8 cellular contexts compared by ENCODE assay signal in the genomic region with DNA sequence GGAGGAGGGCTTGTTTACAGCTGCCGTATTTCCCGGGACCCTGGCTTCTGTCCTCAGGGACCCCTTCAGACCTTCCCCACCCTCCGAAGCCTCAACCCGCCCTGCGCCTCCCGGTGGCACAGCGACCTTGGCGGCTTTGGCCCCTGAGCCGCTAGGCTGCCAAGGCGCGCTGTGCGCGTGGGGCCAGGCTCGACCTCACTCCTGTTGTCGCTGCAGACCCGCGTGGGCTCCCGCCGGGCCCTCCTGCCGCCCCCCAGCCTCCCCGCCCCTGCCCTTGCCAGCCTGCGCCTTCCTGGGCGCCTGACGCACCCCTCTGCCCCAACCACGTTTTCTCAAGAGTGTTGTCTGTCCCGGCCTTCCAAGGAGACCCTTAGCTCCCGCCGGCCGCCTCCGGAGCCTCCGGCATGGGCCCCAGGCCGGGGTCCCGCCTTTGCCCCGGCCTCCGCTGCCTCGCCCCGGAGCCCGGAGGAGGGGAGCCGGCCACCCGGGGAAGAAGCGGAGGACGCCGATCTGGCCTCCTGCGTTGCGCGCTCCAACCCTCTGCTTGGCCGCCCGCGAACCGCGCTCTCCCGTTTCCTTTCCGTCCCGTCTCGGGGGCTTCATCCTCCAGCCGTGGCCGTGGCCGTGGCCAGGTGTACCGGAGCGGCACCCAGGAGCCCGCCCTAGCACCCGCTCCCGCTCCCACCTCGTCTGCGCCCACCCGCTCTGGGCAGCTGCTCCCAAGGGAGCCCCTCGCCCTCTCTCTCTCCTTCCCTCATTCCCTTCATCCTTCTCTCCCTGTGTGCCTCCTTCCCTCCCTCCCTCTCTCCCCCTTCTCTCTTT. TPM values are rescaled to one million over a fixed set of nuclear protein-coding genes. Genes with fewer than 3 reads are reported as not detected.
DNase-seq lines count a peak whose midpoint lies in the region; ATAC-seq, FAIRE-seq and TF ChIP-seq lines count a peak whose summit lies in the region.

No MANE protein-coding gene starts in this region.

- H2BK12ac ChIP-seq in H1 (ENCODE audit: low read depth, low read length) = peak overlapping the region; percentile 68; the same call in 1 of the 2 replicates

- H3K9me3 ChIP-seq in H1 (ENCODE audit: insufficient read depth in 2 of 2, low read depth in 1 of 2, low read length in 1 of 2) (no peaks in the 10 kb centered on the region), upper lobe of left lung (no peaks in the 10 kb centered on the region)
- H3K9me3 ChIP-seq in naive thymus-derived CD4-positive, alpha-beta T cell (ENCODE audit: control insufficient read depth in 2 of 3, low read length in 3 of 3) = no peaks in the 10 kb centered on the region

- H3K23me2 ChIP-seq in H1 (ENCODE audit: low read depth, low read length) = peaks cover 15% of the 10 kb centered on the region; the same call in 1 of the 2 replicates

- no peak overlapping the region for H2AK5ac ChIP-seq in H1 (ENCODE audit: low read depth, low read length)

- FAIRE-seq in GM12891 (lab: Jason Lieb, UNC) (peak; percentile 66), H1 (lab: Jason Lieb, UNC) (no peak)

- H3K27ac ChIP-seq in H1 (ENCODE audit: low read depth, low read length) (no peak overlapping the region), upper lobe of left lung (peak overlapping the region in 2 of 4 donors; percentile 31 to 37)
- H3K27ac ChIP-seq in naive thymus-derived CD4-positive, alpha-beta T cell (ENCODE audit: low read depth, low read length) = peak overlapping the region; percentile 64

- peak overlapping the region; percentile 48; the same call in 1 of the 2 replicates for H3K18ac ChIP-seq in H1 (ENCODE audit: extremely low read depth, low read length)

- H3K27me3 ChIP-seq in H1 (replicated peaks in 1 of 4; ENCODE audit: control insufficient read depth in 3 of 4, extremely low read depth in 1 of 4, insufficient read depth in 3 of 4, low read length in 3 of 4) (peaks cover 4 to 32% (median 29%) of the 10 kb centered on the region in 4 experiments), upper lobe of left lung (peaks cover 0 to 4% (median 0%) of the 10 kb centered on the region in 4 donors)
- no peaks in the 10 kb centered on the region for H3K27me3 ChIP-seq in naive thymus-derived CD4-positive, alpha-beta T cell (ENCODE audit: control insufficient read depth in 2 of 2, insufficient read depth in 2 of 2, low read length in 2 of 2)

- peak overlapping the region in 2 of 9 donors; percentile 5 to 42 for H3K27ac Mint-ChIP-seq in naive thymus-derived CD4-positive, alpha-beta T cell

- peaks cover 1 to 14% (median 10%) of the 10 kb centered on the region in 5 donors for H3K36me3 Mint-ChIP-seq in naive thymus-derived CD4-positive, alpha-beta T cell

- no peak overlapping the region for H2BK15ac ChIP-seq in H1 (ENCODE audit: low read length)

- no peaks in the 10 kb centered on the region for H3K79me2 ChIP-seq in H1 (ENCODE audit: control insufficient read depth in 1 of 2, insufficient read depth in 2 of 2, low read length in 2 of 2)

- peaks cover 14 to 34% (median 24%) of the 10 kb centered on the region in 7 donors for H3K4me1 Mint-ChIP-seq in naive thymus-derived CD4-positive, alpha-beta T cell

- no peak for TF ChIP-seq POLR2A in GM12891 (IDR thresholded peaks at IDR 0.05; ENCODE audit: low read depth, low read length)
- TF ChIP-seq POLR2A in H1 (IDR thresholded peaks at IDR 0.05; ENCODE audit: control extremely low read depth in 1 of 2, low read depth in 2 of 2, low read length in 2 of 2) = no peak
- no peak for TF ChIP-seq POLR2A in upper lobe of left lung (IDR thresholded peaks at IDR 0.05)

- H3K4me3 Mint-ChIP-seq in naive thymus-derived CD4-positive, alpha-beta T cell = peak overlapping the region; percentile 56 to 83 (median 73)

- TF ChIP-seq CTCF in H1 (IDR thresholded peaks at IDR 0.05; ENCODE audit: control extremely low read depth in 1 of 3, insufficient read depth in 1 of 3, low read depth in 1 of 3, low read length in 3 of 3) (no peak), upper lobe of left lung (IDR thresholded peaks at IDR 0.05) (no peak)

- peak; percentile 46 for DNase-seq in GM12891 (ENCODE audit: insufficient read length, low spot score)
- DNase-seq in activated CD4-positive, CD25-positive, alpha-beta regulatory T cell treated with anti-CD3 and anti-CD28 coated beads, Interleukin-2, amount 50 U/mL, for 72 hours = peak; percentile 46
- peak in 1 of 2 experiments; percentile 58 for DNase-seq in H1 (ENCODE audit: low read depth in 1 of 2, low spot score in 2 of 2)
- DNase-seq in naive thymus-derived CD4-positive, alpha-beta T cell = peak in 6 of 9 donors; percentile 19 to 43 (median 38)
- peak in 1 of 2 donors; percentile 87 for DNase-seq in upper lobe of left lung
- DNase-seq in NCI-H1694 treated with DMSO at 0.1 percent for 48 hours (lab: John Stamatoyannopoulos, UW) = no peak

- H3K27me3 Mint-ChIP-seq in naive thymus-derived CD4-positive, alpha-beta T cell = peaks cover 0 to 25% (median 5%) of the 10 kb centered on the region in 5 donors

- H3K23ac ChIP-seq in H1 (ENCODE audit: insufficient read length) = no peak overlapping the region

- no peak for TF ChIP-seq RAD21 in H1 (IDR thresholded peaks at IDR 0.05 in 1 of 2, conservative IDR thresholded peaks at IDR 0.05 in 1 of 2; ENCODE audit: low read depth in 2 of 2, low read length in 2 of 2)

- peak; percentile 67 for ATAC-seq in naive thymus-derived CD4-positive, alpha-beta T cell
- ATAC-seq in upper lobe of left lung (ENCODE audit: low FRiP score in 2 of 2) = peak; percentile 42 to 75
- ATAC-seq in HG02938 (IDR thresholded peaks at IDR 0.05; ENCODE audit: unreplicated experiment) = no peak
- ATAC-seq in GM21447 (IDR thresholded peaks at IDR 0.05; ENCODE audit: unreplicated experiment) = no peak

- H2AFZ ChIP-seq in H1 (ENCODE audit: low read length) = peak overlapping the region; percentile 9; the same call in 1 of the 2 replicates

- peaks cover 3 to 7% (median 6%) of the 10 kb centered on the region in 4 experiments; a peak in 6 of 7 replicates for H3K4me1 ChIP-seq in H1 (replicated peaks in 1 of 4; ENCODE audit: control insufficient read depth in 3 of 4, insufficient read depth in 4 of 4, low read length in 3 of 4)
- peaks cover 0 to 9% of the 10 kb centered on the region in 2 donors for H3K4me1 ChIP-seq in naive thymus-derived CD4-positive, alpha-beta T cell (ENCODE audit: control insufficient read depth in 2 of 2, insufficient read depth in 2 of 2, low read length in 2 of 2)
- peaks cover 14 to 26% (median 20%) of the 10 kb centered on the region in 4 donors for H3K4me1 ChIP-seq in upper lobe of left lung

- H3K4me2 ChIP-seq in H1 (ENCODE audit: insufficient read depth in 1 of 2, low read depth in 2 of 2, low read length in 2 of 2) = peak overlapping the region; percentile 93

- H4K20me1 ChIP-seq in H1 (replicated peaks in 1 of 2; ENCODE audit: control insufficient read depth in 1 of 2, insufficient read depth in 2 of 2, low read length in 2 of 2) = peaks cover 0 to 13% of the 10 kb centered on the region in 2 experiments

- CTCF ChIA-PET in H1 (lab: Charles Lee; ENCODE audit: partially characterized antibody) = interaction anchor here (0.9 to 1.5 kb wide), 3 partner anchors 10 to 74 kb away, joined by 3 to 13 read pairs (median 4); no protein-coding TSS in a partner anchor
- CTCF ChIA-PET in naive thymus-derived CD4-positive, alpha-beta T cell (lab: Charles Lee) = interaction anchor here (0.5 to 0.8 kb wide), 2 partner anchors 38 to 647 kb away, joined by 3 to 5 read pairs; no protein-coding TSS in a partner anchor

- peak overlapping the region; percentile 65 to 84 (median 78) for H3K4me3 ChIP-seq in H1 (ENCODE audit: extremely low read depth in 1 of 4, insufficient read depth in 2 of 4, low read depth in 3 of 4, low read length in 4 of 4)
- H3K4me3 ChIP-seq in naive thymus-derived CD4-positive, alpha-beta T cell (ENCODE audit: low read length) = peak overlapping the region; percentile 55
- peak overlapping the region; percentile 41 to 61 (median 52) for H3K4me3 ChIP-seq in upper lobe of left lung

- no peak overlapping the region for H3K56ac ChIP-seq in H1 (replicated peaks; ENCODE audit: insufficient read length, low read depth, low read length)

- intact Hi-C loops in naive thymus-derived CD4-positive, alpha-beta T cell (cut with micrococcal nuclease) = loop anchor here in 1 of 2 donors (2.0 kb wide), 1 partner anchor 43 kb away; no protein-coding TSS in a partner anchor

- no peak overlapping the region for H2BK5ac ChIP-seq in H1 (ENCODE audit: low read depth, low read length)

- H3K79me1 ChIP-seq in H1 (ENCODE audit: low read depth, low read length) = no peaks in the 10 kb centered on the region

- no peak overlapping the region for H3K4ac ChIP-seq in H1 (replicated peaks; ENCODE audit: insufficient read length, low read depth, low read length)

- H3K36me3 ChIP-seq in H1 (ENCODE audit: control insufficient read depth in 2 of 4, insufficient read depth in 4 of 4, low read length in 3 of 4) (no peaks in the 10 kb centered on the region), upper lobe of left lung (no peaks in the 10 kb centered on the region)
- no peaks in the 10 kb centered on the region for H3K36me3 ChIP-seq in naive thymus-derived CD4-positive, alpha-beta T cell (ENCODE audit: control insufficient read depth in 2 of 3, insufficient read depth in 3 of 3, low read length in 3 of 3)

- H4K5ac ChIP-seq in H1 (ENCODE audit: insufficient read length, low read depth, low read length) = no peak overlapping the region

- POLR2A ChIA-PET in H1 (lab: Charles Lee; ENCODE audit: partially characterized antibody) = interaction anchor here (1.0 kb wide), 1 partner anchor 18 kb away, joined by 3 read pairs; no protein-coding TSS in a partner anchor
- POLR2A ChIA-PET in naive thymus-derived CD4-positive, alpha-beta T cell (lab: Charles Lee) = interaction anchor here (0.9 to 1.5 kb wide), 5 partner anchors 10 to 42 kb away, joined by 3 to 9 read pairs (median 3); no protein-coding TSS in a partner anchor

- no peak overlapping the region for H4K91ac ChIP-seq in H1 (replicated peaks; ENCODE audit: insufficient read length, low read length)

- TF ChIP-seq EP300 in H1 (IDR thresholded peaks at IDR 0.05; ENCODE audit: borderline replicate concordance in 1 of 2, low read depth in 2 of 2, low read length in 2 of 2) = no peak
- TF ChIP-seq EP300 in upper lobe of left lung (IDR thresholded peaks at IDR 0.05) = no peak

- no peak overlapping the region for H3K14ac ChIP-seq in H1 (ENCODE audit: insufficient read length)

- H2BK120ac ChIP-seq in H1 (replicated peaks; ENCODE audit: low read depth, low read length) = no peak overlapping the region

- H2BK20ac ChIP-seq in H1 (ENCODE audit: low read length) = no peak overlapping the region

- peak overlapping the region; percentile 72 for H4K8ac ChIP-seq in H1 (ENCODE audit: extremely low read depth, insufficient read depth, low read length)

- WGBS in H1 (ENCODE audit: extremely low coverage in 1 of 2, insufficient coverage in 1 of 2, insufficient read length in 1 of 2, insufficient replicate concordance in 2 of 2, low coverage in 1 of 2, low lambda C conversion rate in 2 of 2, missing lambda C conversion rate in 1 of 2), 2 experiments = 2% methylated on average over 22 of the region's 67 CpGs; no CpG with 5 or more reads in 1 of the 2 experiments
- 3% methylated on average over 19 to 54 of the region's 67 CpGs for WGBS in upper lobe of left lung, 2 donors

- peaks cover 0 to 1% (median 0%) of the 10 kb centered on the region in 11 donors for H3K9me3 Mint-ChIP-seq in naive thymus-derived CD4-positive, alpha-beta T cell

- peak overlapping the region in 3 of 4 experiments; percentile 25 to 54 (median 51); a peak in 3 of 7 replicates for H3K9ac ChIP-seq in H1 (replicated peaks in 1 of 4; ENCODE audit: extremely low read depth in 1 of 4, low read depth in 3 of 4, low read length in 3 of 4)

RNA-seq across cellular contexts. Expression of a gene that starts 19.9 kb away (rescaled TPM):
- polyA plus RNA-seq in GM12891 (2012; ENCODE audit: low read depth, missing spikeins) = 87.1 TPM
- 95.9 and 102 TPM in 2 replicates for total RNA-seq in H1 (2021; fragmentation: NEBNext Ultra II Directional; extraction: Animal tissue kit (Norgen Biotek cat#: 25700))
- polyA plus RNA-seq in H1 (2011; rRNA removed) = 35.1 and 49.6 TPM in 2 replicates
- 51.3 TPM for polyA plus RNA-seq in H1 (2011; cell fraction: cytosol; rRNA removed)
- polyA plus RNA-seq in H1 (2011; cell fraction: nucleus; rRNA removed) = 44.9 TPM
- polyA plus RNA-seq in H1 (2012, experiment 1 of 2) = 47.5 to 73.4 TPM (median 53.6 TPM) in 4 replicates
- 17.1 TPM for polyA plus RNA-seq in H1 (2012, experiment 2 of 2)
- 145 TPM for polyA plus RNA-seq in H1 (2013, experiment 1 of 2)
- 143 TPM for polyA plus RNA-seq in H1 (2013, experiment 2 of 2)
- 86.1 and 102 TPM in 2 replicates for polyA minus RNA-seq in H1 (2011; rRNA and poly(A)+ RNA removed)
- 44.5 TPM for polyA minus RNA-seq in H1 (2011; cell fraction: cytosol; rRNA and poly(A)+ RNA removed)
- 73.2 TPM for polyA minus RNA-seq in H1 (2011; cell fraction: nucleus; rRNA and poly(A)+ RNA removed)
- total RNA-seq in naive thymus-derived CD4-positive, alpha-beta T cell = 100 to 1,000 TPM; 266 to 449 (median 405) TPM
- polyA plus RNA-seq in naive thymus-derived CD4-positive, alpha-beta T cell = 100 to 1,000 TPM; 155 to 181 TPM
- 100 to 1,000 TPM; 105 to 208 (median 133) TPM for total RNA-seq in upper lobe of left lung

Comparison
In these comparisons a context has a peak if more than half of its experiments do, and no peak if none do; other contexts are left out.
1. ATAC-seq: peak in naive thymus-derived CD4-positive, alpha-beta T cell (single experiment) and upper lobe of left lung (2 of 2); none in HG02938 (single experiment) and GM21447 (single experiment).
2. Peak in every context shown above with its lines, with median percentiles within 50 percentile points of each other: H3K4me3 ChIP-seq.